ENCODE assay signal across 19 cellular contexts in the genomic region with DNA sequence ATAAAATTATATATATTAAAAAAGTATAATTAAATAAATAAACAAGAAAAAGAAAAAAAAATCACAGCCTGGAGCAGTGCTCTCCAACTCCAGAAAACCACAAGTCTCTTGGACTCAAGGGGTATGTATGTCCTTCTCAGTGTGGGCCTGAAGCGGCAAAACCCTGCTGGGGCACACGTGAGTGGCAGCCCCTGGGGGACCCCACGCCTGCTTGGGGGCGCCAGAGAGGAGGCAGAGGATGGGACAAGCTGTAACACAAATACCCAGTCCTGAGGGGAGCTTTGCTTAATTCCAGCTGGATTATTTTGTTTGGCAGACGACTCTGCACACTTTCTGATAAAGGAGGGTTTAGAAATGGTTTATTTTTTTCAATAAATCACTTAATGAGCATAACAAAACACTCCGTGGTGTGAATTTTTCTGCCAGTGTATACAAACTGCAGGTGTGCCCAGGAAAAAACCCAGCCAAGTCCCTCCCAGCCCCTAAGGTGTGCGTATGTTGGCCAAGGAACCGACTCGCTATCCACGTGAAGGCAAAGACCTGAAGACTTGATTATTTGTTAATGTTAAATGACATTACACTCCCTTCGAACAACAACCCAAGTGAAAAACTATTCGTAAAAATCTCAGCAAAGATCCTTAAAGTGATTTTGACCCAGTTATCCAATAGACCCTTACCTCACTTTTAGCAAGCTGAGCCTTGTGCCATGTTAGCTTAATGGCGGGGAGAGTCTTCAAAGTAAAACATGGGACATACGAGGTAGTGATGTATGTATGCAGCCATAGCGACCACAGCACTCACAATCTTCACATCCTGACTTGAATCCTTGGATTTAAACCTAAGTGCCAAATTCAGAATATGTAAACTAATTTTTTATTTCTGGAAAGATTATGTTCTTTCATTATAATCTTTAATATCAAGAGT. TPM values are rescaled to one million over a fixed set of nuclear protein-coding genes. Genes with fewer than 3 reads are reported as not detected.
A peak's percentile ranks its signal among the peaks of the same experiment; 100 is the strongest.
DNase-seq lines count a peak whose midpoint lies in the region; ATAC-seq and TF ChIP-seq lines count a peak whose summit lies in the region.
"Had no signal": no experiment of that assay in that cellular context is flagged by ENCODE, and none has a peak within 500 bp of the region (broad histone marks: within the 10 kb centered on the region; RNA-seq: fewer than 3 reads in every experiment).

No MANE protein-coding gene starts in this region.

- H3K36me3 ChIP-seq in DOHH2 (ENCODE audit: control insufficient read depth, low read length) (peaks cover 12% of the 10 kb centered on the region), body of pancreas (replicated peaks in 1 of 2; ENCODE audit: insufficient read depth in 1 of 2, low read depth in 2 of 2) (no peaks in the 10 kb centered on the region)
- H3K36me3 ChIP-seq: HAP-1, MG63, SJCRH30 had no signal

- WGBS in H9 (ENCODE audit: extremely low coverage, insufficient read length, low lambda C conversion rate): no CpG with 5 or more reads among the region's 15 CpGs
- 39 to 41% methylated on average over 15 of the region's 15 CpGs for WGBS in body of pancreas, 2 donors

- no peak overlapping the region for H3K56ac ChIP-seq in H9 (ENCODE audit: insufficient read length, low read depth, low read length)

- ATAC-seq in body of pancreas: peak; percentile 97

- H3K4me1 Mint-ChIP-seq in H9 (peaks cover 8 to 11% of the 10 kb centered on the region in 2 experiments), osteocyte (ENCODE audit: unreplicated experiment) (no peaks in the 10 kb centered on the region)

- intact Hi-C loops in body of pancreas (cut with DNase I): no loop called here

- no peaks in the 10 kb centered on the region for H3K36me3 Mint-ChIP-seq in H9 (ENCODE audit: insufficient read depth in 1 of 3, low read depth in 3 of 3)
- H3K36me3 Mint-ChIP-seq in osteocyte (ENCODE audit: unreplicated experiment): no peaks in the 10 kb centered on the region

- H4K91ac ChIP-seq in H9 (ENCODE audit: insufficient read length, low read depth, low read length): no peak overlapping the region

- H3F3A ChIP-seq in DOHH2 (ENCODE audit: control insufficient read depth, insufficient read depth): no peaks in the 10 kb centered on the region

- no peak overlapping the region for H2AFZ ChIP-seq in H9 (ENCODE audit: low read length)
- H2AFZ ChIP-seq: PC-9 had no signal

- no peaks in the 10 kb centered on the region for H3K79me1 ChIP-seq in H9 (ENCODE audit: insufficient read depth, low read depth, low read length, poor library complexity, severe bottlenecking)

- no peak for DNase-seq in H9
- DNase-seq in body of pancreas: peak; percentile 68 to 86 (median 76)
- DNase-seq in osteocyte (ENCODE audit: extremely low spot score, unreplicated experiment): peak; percentile 54
- DNase-seq in globus pallidus (ENCODE audit: low spot score): no peak
- no peak for DNase-seq in putamen (ENCODE audit: low spot score)
- DNase-seq in pons (ENCODE audit: low spot score): no peak
- DNase-seq: ACHN; C1 segment of cervical spinal cord; CD8-positive, alpha-beta memory T cell; DMS79; Karpas-422; MG63; NCI-H1048; NCI-H748 treated with DMSO at 0.1 percent for 48 hours; PC-9; SJCRH30 had no signal

- H3K14ac ChIP-seq in H9 (ENCODE audit: insufficient read depth, low read length): no peak overlapping the region

- H4K8ac ChIP-seq in H9 (replicated peaks; ENCODE audit: insufficient read length, low read depth, low read length): no peak overlapping the region

- H3K23me2 ChIP-seq in H9 (ENCODE audit: insufficient read length, low read depth, low read length, poor library complexity, severe bottlenecking): no peaks in the 10 kb centered on the region

- no peak for TF ChIP-seq POLR2A in body of pancreas (IDR thresholded peaks at IDR 0.05)

- no peak overlapping the region for H3K4me2 ChIP-seq in DOHH2 (ENCODE audit: low read length)
- H3K4me2 ChIP-seq in H9 (ENCODE audit: insufficient read depth, insufficient read length, low read length): no peak overlapping the region
- H3K4me2 ChIP-seq: PC-9 had no signal

- H3K27me3 Mint-ChIP-seq in H9 (ENCODE audit: low read depth) (no peaks in the 10 kb centered on the region), osteocyte (ENCODE audit: unreplicated experiment) (no peaks in the 10 kb centered on the region)
- H3K27me3 Mint-ChIP-seq: CD8-positive, alpha-beta memory T cell; IgD-negative memory B cell had no signal

- H3K79me2 ChIP-seq in DOHH2 (ENCODE audit: control insufficient read depth, low read length) (peaks cover 47% of the 10 kb centered on the region), H9 (ENCODE audit: insufficient read depth, low read length) (no peaks in the 10 kb centered on the region)

- H3K27me3 ChIP-seq in DOHH2 (ENCODE audit: control insufficient read depth, low read length) (no peaks in the 10 kb centered on the region), H9 (ENCODE audit: insufficient read depth, low read length) (no peaks in the 10 kb centered on the region), body of pancreas (no peaks in the 10 kb centered on the region)
- H3K27me3 ChIP-seq: MG63, SJCRH30 had no signal

- H3K9me3 ChIP-seq in DOHH2 (ENCODE audit: control insufficient read depth, insufficient read depth, low read length) (no peaks in the 10 kb centered on the region), H9 (ENCODE audit: control insufficient read depth, low read depth, low read length) (no peaks in the 10 kb centered on the region), body of pancreas (no peaks in the 10 kb centered on the region)
- H3K9me3 ChIP-seq: HAP-1, SJCRH30 had no signal

- H2BK12ac ChIP-seq in H9 (ENCODE audit: insufficient read length, low read depth, low read length): no peak overlapping the region

- peaks cover 8% of the 10 kb centered on the region; the same call in 1 of the 2 replicates for H4K20me1 ChIP-seq in DOHH2 (ENCODE audit: control insufficient read depth, insufficient read depth, low read depth, low read length)
- H4K20me1 ChIP-seq in H9 (ENCODE audit: control insufficient read depth, insufficient read depth, insufficient read length): no peaks in the 10 kb centered on the region

- TF ChIP-seq CTCF in DOHH2 (IDR thresholded peaks at IDR 0.05; ENCODE audit: low read depth, low read length, poor library complexity, severe bottlenecking): peak; percentile 13
- peak; percentile 46 for TF ChIP-seq CTCF in H9 (conservative IDR thresholded peaks at IDR 0.05)
- TF ChIP-seq CTCF in body of pancreas (IDR thresholded peaks at IDR 0.05): no peak
- TF ChIP-seq CTCF in osteocyte (IDR thresholded peaks at IDR 0.05): no peak

- H3K4ac ChIP-seq in H9 (ENCODE audit: low read depth, low read length): no peak overlapping the region

- no peak overlapping the region for H2BK20ac ChIP-seq in H9 (ENCODE audit: low read depth, low read length, poor library complexity, severe bottlenecking)

- no peak overlapping the region for H3K18ac ChIP-seq in H9 (ENCODE audit: insufficient read length, low read depth, low read length)

- H3K4me1 ChIP-seq in DOHH2 (ENCODE audit: control insufficient read depth, low read length): peaks cover 9% of the 10 kb centered on the region
- no peaks in the 10 kb centered on the region for H3K4me1 ChIP-seq in H9 (ENCODE audit: insufficient read depth, low read length)
- peaks cover 8% of the 10 kb centered on the region for H3K4me1 ChIP-seq in body of pancreas
- H3K4me1 ChIP-seq: SJCRH30 had no signal

- H3K4me3 ChIP-seq in DOHH2 (ENCODE audit: low read length) (no peak overlapping the region), body of pancreas (no peak overlapping the region)
- H3K4me3 ChIP-seq: HAP-1, MG63, PC-9, SJCRH30 had no signal

- H3K27ac ChIP-seq in DOHH2 (ENCODE audit: low read depth, low read length): no peak overlapping the region
- H3K27ac ChIP-seq in H9 (ENCODE audit: insufficient read length, low read depth, low read length): no peak overlapping the region
- peak overlapping the region; percentile 36 to 73 (median 56) for H3K27ac ChIP-seq in body of pancreas
- H3K27ac ChIP-seq: PC-9, SJCRH30 had no signal

- no peak overlapping the region for H2BK15ac ChIP-seq in H9 (ENCODE audit: low read depth, low read length)

- H3K23ac ChIP-seq in H9 (ENCODE audit: insufficient read length, low read depth, low read length): no peak overlapping the region

- H2AK5ac ChIP-seq in H9 (ENCODE audit: insufficient read length, low read length): no peak overlapping the region

- H3K4me3 Mint-ChIP-seq in H9 (no peak overlapping the region), osteocyte (ENCODE audit: unreplicated experiment) (no peak overlapping the region)
- H3K4me3 Mint-ChIP-seq: CD8-positive, alpha-beta memory T cell; IgD-negative memory B cell had no signal

- peaks cover 2 to 4% of the 10 kb centered on the region in 2 experiments; a peak in 3 of 5 replicates for H3K9me3 Mint-ChIP-seq in H9
- H3K9me3 Mint-ChIP-seq in osteocyte (ENCODE audit: unreplicated experiment): no peaks in the 10 kb centered on the region
- H3K9me3 Mint-ChIP-seq: IgD-negative memory B cell had no signal

- H3T11ph ChIP-seq in H9 (ENCODE audit: low read length): no peak overlapping the region

- H3K27ac Mint-ChIP-seq in H9 (no peak overlapping the region), osteocyte (ENCODE audit: unreplicated experiment) (no peak overlapping the region)
- H3K27ac Mint-ChIP-seq: CD8-positive, alpha-beta memory T cell; IgD-negative memory B cell had no signal

- no peak overlapping the region for H2BK120ac ChIP-seq in H9 (ENCODE audit: low read depth, low read length, poor library complexity, severe bottlenecking)

- H4K5ac ChIP-seq in H9 (ENCODE audit: insufficient read length, low read depth, low read length): no peak overlapping the region

- H3K9ac ChIP-seq in H9 (ENCODE audit: extremely low read depth, insufficient read length, low read length): no peak overlapping the region

- H2BK5ac ChIP-seq in H9 (ENCODE audit: insufficient read length, low read length): no peak overlapping the region

- no peaks in the 10 kb centered on the region for H3K9me2 ChIP-seq in DOHH2 (replicated peaks; ENCODE audit: control insufficient read depth, low read length)

RNA-seq across cellular contexts. Expression of gene ANKH, which starts 32.9 kb away (rescaled TPM):
- 9.6 and 10.2 TPM in 2 replicates for total RNA-seq in H9 (2021)
- 10 to 100 TPM; 19.1 to 20.5 TPM for total RNA-seq in body of pancreas
- 44.6 and 50.8 TPM in 2 replicates for total RNA-seq in osteocyte

Comparison
In these comparisons a context has a peak if more than half of its experiments do, and no peak if none do; other contexts are left out.
1. H3K27ac ChIP-seq: peak in body of pancreas (4 of 4); none in DOHH2 (single experiment) and H9 (single experiment).
2. CTCF ChIP-seq: peak in DOHH2 (single experiment) and H9 (single experiment); none in body of pancreas (0 of 7) and osteocyte (single experiment).
3. DNase-seq: peak in body of pancreas (4 of 4) and osteocyte (single experiment); none in H9 (single experiment), globus pallidus (single experiment), putamen (single experiment) and pons (single experiment).